31 cellular contexts compared by ENCODE assay signal in the genomic region with DNA sequence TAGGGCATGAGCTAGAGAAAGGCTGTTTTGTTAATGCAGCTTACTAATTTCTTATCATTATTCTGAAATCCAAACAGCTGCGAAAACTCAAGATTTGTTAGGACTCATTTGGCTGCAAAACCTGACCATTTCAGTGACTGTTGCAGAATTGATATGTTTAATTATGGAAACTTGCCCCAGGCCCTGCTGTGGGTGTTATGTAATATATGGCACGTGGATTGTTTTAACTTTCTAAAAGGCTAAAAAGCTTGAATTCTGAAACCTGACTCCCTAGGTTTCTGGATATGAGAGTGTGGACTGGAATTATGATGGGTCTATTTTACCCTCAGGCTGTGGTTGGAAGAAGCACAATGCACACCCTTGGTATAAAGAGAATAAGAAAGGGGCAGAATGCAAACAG. TPM values are rescaled to one million over a fixed set of nuclear protein-coding genes. Genes with fewer than 3 reads are reported as not detected.
DNase-seq lines count a peak whose midpoint lies in the region; TF ChIP-seq lines count a peak whose summit lies in the region.
"Had no signal": no experiment of that assay in that cellular context is flagged by ENCODE, and none has a peak within 500 bp of the region (broad histone marks: within the 10 kb centered on the region; RNA-seq: fewer than 3 reads in every experiment).

No MANE protein-coding gene starts in this region.

- H3K9me3 Mint-ChIP-seq in mesothelial cell of epicardium: no peaks in the 10 kb centered on the region
- H3K9me3 Mint-ChIP-seq: activated B cell treated with CpG ODN at 0.5 μM for 24 hours; activated T-cell treated with anti-CD3 and anti-CD28 coated beads, Interleukin-2, amount 50 U/mL, for 72 hours; stimulated activated naive CD8-positive, alpha-beta T cell treated with anti-CD3 and anti-CD28 coated beads, Interleukin-15, amount 100 ng/mL, for 72 hours had no signal

- DNase-seq in RPMI7951 (ENCODE audit: low read depth) (peak; percentile 21), fibroblast of villous mesenchyme (ENCODE audit: low read depth) (peak; percentile 42), mesothelial cell of epicardium (ENCODE audit: low spot score in 2 of 2, unreplicated experiment in 2 of 2) (no peak), ACHN (no peak)
- DNase-seq in effector memory CD4-positive, alpha-beta T cell: no peak
- DNase-seq: activated B cell treated with CpG ODN at 0.5 μM for 24 hours; activated CD4-positive, alpha-beta T cell treated with anti-CD3 and anti-CD28 coated beads, Interleukin-2, amount 50 U/mL, for 4 hours; caudate nucleus; DMS153; erythroblast; foreskin keratinocyte; HCEC 1CT; heart left ventricle; NCI-H1048; NCI-H187; NCI-H510A treated with DMSO at 0.1 percent for 48 hours; spleen had no signal

- H3K36me3 ChIP-seq in BLaER1 treated with 17β-estradiol and CSF1 and Interleukin-3, amounts not matched to agents 10 nM and 100 nM: no peaks in the 10 kb centered on the region
- no peaks in the 10 kb centered on the region for H3K36me3 ChIP-seq in KMS-11 (ENCODE audit: insufficient read depth)
- no peaks in the 10 kb centered on the region for H3K36me3 ChIP-seq in effector memory CD4-positive, alpha-beta T cell (ENCODE audit: control insufficient read depth, insufficient read depth, low read length)
- H3K36me3 ChIP-seq: heart left ventricle, neutrophil, SJSA1, spleen, thoracic aorta had no signal

- no peak overlapping the region for H3K4me3 Mint-ChIP-seq in mesothelial cell of epicardium
- H3K4me3 Mint-ChIP-seq: activated B cell treated with CpG ODN at 0.5 μM for 24 hours; activated T-cell treated with anti-CD3 and anti-CD28 coated beads, Interleukin-2, amount 50 U/mL, for 72 hours; stimulated activated naive CD8-positive, alpha-beta T cell treated with anti-CD3 and anti-CD28 coated beads, Interleukin-15, amount 100 ng/mL, for 72 hours had no signal

- H3K27ac Mint-ChIP-seq in mesothelial cell of epicardium: no peak overlapping the region
- H3K27ac Mint-ChIP-seq: activated B cell treated with CpG ODN at 0.5 μM for 24 hours; progenitor cell of endocrine pancreas; stimulated activated naive CD8-positive, alpha-beta T cell treated with anti-CD3 and anti-CD28 coated beads, Interleukin-15, amount 100 ng/mL, for 72 hours had no signal

- no peaks in the 10 kb centered on the region for H3K9me3 ChIP-seq in BLaER1 treated with 17β-estradiol and CSF1 and Interleukin-3, amounts not matched to agents 10 nM and 100 nM (replicated peaks in 1 of 11)
- H3K9me3 ChIP-seq in effector memory CD4-positive, alpha-beta T cell (ENCODE audit: control insufficient read depth, low read length): no peaks in the 10 kb centered on the region
- H3K9me3 ChIP-seq: heart left ventricle, neutrophil, SJSA1, spleen, thoracic aorta had no signal

- H3K79me2 ChIP-seq in KMS-11 (ENCODE audit: insufficient read depth, low read depth): no peaks in the 10 kb centered on the region

- H3K27ac ChIP-seq in BLaER1 treated with 17β-estradiol and CSF1 and Interleukin-3, amounts not matched to agents 10 nM and 100 nM: no peak overlapping the region
- no peak overlapping the region; the same call in 1 of the 2 replicates for H3K27ac ChIP-seq in KMS-11
- H3K27ac ChIP-seq in effector memory CD4-positive, alpha-beta T cell (ENCODE audit: insufficient read depth, low read length, poor library complexity, severe bottlenecking): no peak overlapping the region
- H3K27ac ChIP-seq: foreskin keratinocyte, heart left ventricle, neutrophil, SJSA1, spleen, thoracic aorta had no signal

- peak overlapping the region in 9 of 11 experiments; percentile 8 to 74 (median 67); a peak in 17 of 22 replicates for H3K4me2 ChIP-seq in BLaER1 treated with 17β-estradiol and CSF1 and Interleukin-3, amounts not matched to agents 10 nM and 100 nM
- H3K4me2 ChIP-seq in KMS-11: peak overlapping the region; percentile 50

- peaks cover 0 to 24% (median 0%) of the 10 kb centered on the region in 11 experiments; a peak in 5 of 22 replicates for H3K27me3 ChIP-seq in BLaER1 treated with 17β-estradiol and CSF1 and Interleukin-3, amounts not matched to agents 10 nM and 100 nM
- H3K27me3 ChIP-seq in KMS-11 (ENCODE audit: insufficient read depth, low read depth): no peaks in the 10 kb centered on the region
- H3K27me3 ChIP-seq in effector memory CD4-positive, alpha-beta T cell (replicated peaks; ENCODE audit: control insufficient read depth, insufficient read depth, low read length, poor library complexity, severe bottlenecking): no peaks in the 10 kb centered on the region

- H3K4me1 Mint-ChIP-seq in mesothelial cell of epicardium: peaks cover 37% of the 10 kb centered on the region

- peak overlapping the region; percentile 35; the same call in 1 of the 2 replicates for H2AFZ ChIP-seq in KMS-11 (ENCODE audit: low read depth)

- H3K36me3 Mint-ChIP-seq in mesothelial cell of epicardium: no peaks in the 10 kb centered on the region

- peaks cover 0 to 34% (median 22%) of the 10 kb centered on the region in 10 experiments; a peak in 16 of 20 replicates for H3K4me1 ChIP-seq in BLaER1 treated with 17β-estradiol and CSF1 and Interleukin-3, amounts not matched to agents 10 nM and 100 nM
- H3K4me1 ChIP-seq in KMS-11 (ENCODE audit: low read depth, poor library complexity, severe bottlenecking): peaks cover 41% of the 10 kb centered on the region
- no peaks in the 10 kb centered on the region for H3K4me1 ChIP-seq in effector memory CD4-positive, alpha-beta T cell (ENCODE audit: control insufficient read depth, insufficient read depth, low read length, poor library complexity, severe bottlenecking)
- H3K4me1 ChIP-seq: foreskin keratinocyte, SJSA1 had no signal

- TF ChIP-seq CTCF in KMS-11 (conservative IDR thresholded peaks at IDR 0.05; ENCODE audit: low read depth, low read length) (no peak), fibroblast of villous mesenchyme (IDR thresholded peaks at IDR 0.05; ENCODE audit: insufficient read depth, low read depth, low read length) (no peak), mesothelial cell of epicardium (IDR thresholded peaks at IDR 0.05; ENCODE audit: unreplicated experiment) (no peak)

- no peak overlapping the region for H3K9ac ChIP-seq in BLaER1 treated with 17β-estradiol and CSF1 and Interleukin-3, amounts not matched to agents 10 nM and 100 nM
- H3K9ac ChIP-seq in KMS-11: no peak overlapping the region; the same call in 1 of the 2 replicates

- no peak overlapping the region for H3K4me3 ChIP-seq in BLaER1 treated with 17β-estradiol and CSF1 and Interleukin-3, amounts not matched to agents 10 nM and 100 nM
- H3K4me3 ChIP-seq in KMS-11 (IDR thresholded peaks at IDR 0.05; ENCODE audit: insufficient read depth, low read depth, low read length) (no peak overlapping the region), fibroblast of villous mesenchyme (ENCODE audit: low read depth, low read length) (no peak overlapping the region)
- no peak overlapping the region for H3K4me3 ChIP-seq in effector memory CD4-positive, alpha-beta T cell (ENCODE audit: insufficient read depth, low read depth, low read length, poor library complexity, severe bottlenecking)
- H3K4me3 ChIP-seq: GM12878, heart left ventricle, SJSA1, spleen, thoracic aorta had no signal

- peaks cover 37% of the 10 kb centered on the region for H3K27me3 Mint-ChIP-seq in mesothelial cell of epicardium (ENCODE audit: low read depth)

- H4K20me1 ChIP-seq in BLaER1 treated with 17β-estradiol and CSF1 and Interleukin-3, amounts not matched to agents 10 nM and 100 nM: peaks cover 0 to 6% (median 0%) of the 10 kb centered on the region in 11 experiments; a peak in 4 of 22 replicates
- no peaks in the 10 kb centered on the region for H4K20me1 ChIP-seq in KMS-11 (ENCODE audit: insufficient read depth)

- in situ Hi-C loops in ACHN (cut with HindIII; ENCODE audit: low pct_ligation_motif_present, low pct_unique_long_range_greater_than_20kb, low sequenced_read_pairs): no loop called here

RNA-seq across cellular contexts. Expression of gene IL9, which starts 4.4 kb away (rescaled TPM):
- not detected in 2 replicates for total RNA-seq in RPMI7951 (2014; rRNA removed; shearing (Covaris generic))
- not detected in 2 replicates for total RNA-seq in fibroblast of villous mesenchyme
- total RNA-seq in mesothelial cell of epicardium: not detected in 3 replicates
- total RNA-seq: activated B cell treated with CpG ODN at 0.5 μM for 24 hours, foreskin keratinocyte, GM12878, heart left ventricle, HepG2, LHCN-M2, liver, mesenteric fat pad, progenitor cell of endocrine pancreas, SJSA1, spleen, thoracic aorta had no signal

RNA-seq across cellular contexts. Expression of gene SLC25A48, which starts 56.8 kb away (rescaled TPM):
- not detected in 2 replicates for total RNA-seq in RPMI7951 (2014; rRNA removed; shearing (Covaris generic))
- total RNA-seq in fibroblast of villous mesenchyme (not detected in 2 replicates), mesothelial cell of epicardium (0.93 to 1.5 TPM (median 1.2 TPM) in 3 replicates)
- total RNA-seq: activated B cell treated with CpG ODN at 0.5 μM for 24 hours; activated T-cell treated with anti-CD3 and anti-CD28 coated beads, Interleukin-2, amount 50 U/mL, for 72 hours; foreskin keratinocyte; LHCN-M2; mesenteric fat pad; SJSA1; T-helper 1 cell treated with Interleukin-12 subunit alpha and Interleukin-12 subunit beta and Interleukin-4 antibody, amounts not matched to agents 30 ng/mL and 1 ng/mL, for 36 hours had no signal

Comparison
In these comparisons a context has a peak if more than half of its experiments do, and no peak if none do; other contexts are left out.
1. DNase-seq: peak in RPMI7951 (single experiment) and fibroblast of villous mesenchyme (single experiment); none in mesothelial cell of epicardium (0 of 2), ACHN (single experiment) and effector memory CD4-positive, alpha-beta T cell (0 of 3).